Comparison of ENCODE assay signal across 8 cellular contexts in genomic region chr19:1767464-1767933, GRCh38. TPM values are rescaled to one million over a fixed set of nuclear protein-coding genes. Genes with fewer than 3 reads are reported as not detected.
DNase-seq lines count a peak whose midpoint lies in the region; ATAC-seq and TF ChIP-seq lines count a peak whose summit lies in the region.

No MANE protein-coding gene starts in this region.

- no peak overlapping the region for H3K4me3 ChIP-seq in AG04449 (ENCODE audit: low read depth, low read length)
- H3K4me3 ChIP-seq in H7 (ENCODE audit: insufficient read depth, low read depth, low read length): no peak overlapping the region
- H3K4me3 ChIP-seq in mucosa of descending colon: no peak overlapping the region
- no peak overlapping the region for H3K4me3 ChIP-seq in stomach

- no peak for TF ChIP-seq POLR2A in stomach (IDR thresholded peaks at IDR 0.05)

- H3K27ac ChIP-seq in stomach: no peak overlapping the region

- ATAC-seq in mucosa of descending colon: peak; percentile 82
- no peak for ATAC-seq in HG03571 (IDR thresholded peaks at IDR 0.05; ENCODE audit: unreplicated experiment)
- no peak for ATAC-seq in GM21390 (IDR thresholded peaks at IDR 0.05; ENCODE audit: unreplicated experiment)

- POLR2A ChIA-PET in AG04449 (lab: Yijun Ruan, JAX): no interaction called here

- H3K27me3 ChIP-seq in H7 (ENCODE audit: control insufficient read depth, insufficient read depth, low read length) (peaks cover 73% of the 10 kb centered on the region), stomach (peaks cover 31 to 100% (median 73%) of the 10 kb centered on the region in 3 donors)

- H3K4me1 ChIP-seq in mucosa of descending colon (ENCODE audit: low read depth): no peaks in the 10 kb centered on the region
- peaks cover 0 to 8% (median 3%) of the 10 kb centered on the region in 4 donors for H3K4me1 ChIP-seq in stomach

- DNase-seq in AG04449 (ENCODE audit: low read depth, low spot score): no peak
- peak; percentile 98 for DNase-seq in H7
- DNase-seq in activated CD4-positive, CD25-positive, alpha-beta regulatory T cell treated with anti-CD3 and anti-CD28 coated beads, Interleukin-2, amount 50 U/mL, for 72 hours: peak; percentile 76
- DNase-seq in cerebellum (ENCODE audit: low spot score): peak; percentile 55
- DNase-seq in mucosa of descending colon: peak in 2 of 3 donors; percentile 51 to 61
- peak; percentile 51 for DNase-seq in stomach

- CTCF ChIA-PET in AG04449 (lab: Yijun Ruan, JAX): interaction anchor here (0.8 to 5.9 kb wide), 25 partner anchors 9 to 235 kb away, joined by 3 to 105 read pairs (median 5); no protein-coding TSS in a partner anchor

- intact Hi-C loops in mucosa of descending colon (cut with DNase I, micrococcal nuclease): no loop called here
- intact Hi-C loops in stomach (cut with DNase I; ENCODE audit: low total_unique reads): no loop called here

- no peaks in the 10 kb centered on the region for H3K36me3 ChIP-seq in H7 (replicated peaks; ENCODE audit: control insufficient read depth, insufficient read depth, low read length)
- no peaks in the 10 kb centered on the region for H3K36me3 ChIP-seq in mucosa of descending colon (ENCODE audit: low read depth)
- H3K36me3 ChIP-seq in stomach: no peaks in the 10 kb centered on the region

- 1 to 8% (median 4%) methylated on average over 11 to 21 of the region's 21 CpGs for WGBS in stomach, 5 donors

- H3K9me3 ChIP-seq in mucosa of descending colon: peaks cover 12% of the 10 kb centered on the region
- peaks cover 7 to 23% (median 21%) of the 10 kb centered on the region in 4 donors for H3K9me3 ChIP-seq in stomach

- no peak for TF ChIP-seq EP300 in stomach (IDR thresholded peaks at IDR 0.05)

- TF ChIP-seq CTCF in AG04449 (IDR thresholded peaks at IDR 0.05; ENCODE audit: insufficient read depth, low read length, missing control alignments): peak; percentile 93
- peak; percentile 93 for TF ChIP-seq CTCF in mucosa of descending colon (IDR thresholded peaks at IDR 0.05)
- TF ChIP-seq CTCF in stomach (IDR thresholded peaks at IDR 0.05): peak in 6 of 7 experiments; percentile 8 to 96 (median 88)

RNA-seq across cellular contexts. Expression of gene ONECUT3, which starts 14.2 kb away (rescaled TPM):
- total RNA-seq in H7 (2014; rRNA removed; shearing (Covaris generic)): not detected in 2 replicates
- total RNA-seq in cerebellum: not detected
- not detected for total RNA-seq in mucosa of descending colon
- under 1 TPM in 2 of 5 donors, not detected in 3; 0.29 to 0.37 TPM for total RNA-seq in stomach
- under 1 TPM in 1 of 3 donors, not detected in 2; 0.13 TPM for polyA plus RNA-seq in stomach

RNA-seq across cellular contexts. Expression of gene ATP8B3, which starts 44.6 kb away (rescaled TPM):
- 5.8 and 7.4 TPM in 2 replicates for total RNA-seq in H7 (2014; rRNA removed; shearing (Covaris generic))
- total RNA-seq in cerebellum (0.27 TPM), mucosa of descending colon (1 to 10 TPM in 1 of 3 donors, under 1 TPM in 2; 0.55 to 1.2 (median 0.80) TPM), stomach (1 to 10 TPM in 1 of 5 donors, not detected in 4; 1.3 TPM)
- 1 to 10 TPM in 1 of 3 donors, under 1 TPM in 2; 0.15 to 1.4 (median 0.31) TPM for polyA plus RNA-seq in stomach
